ENCODE assay signal across 22 cellular contexts in the genomic region with DNA sequence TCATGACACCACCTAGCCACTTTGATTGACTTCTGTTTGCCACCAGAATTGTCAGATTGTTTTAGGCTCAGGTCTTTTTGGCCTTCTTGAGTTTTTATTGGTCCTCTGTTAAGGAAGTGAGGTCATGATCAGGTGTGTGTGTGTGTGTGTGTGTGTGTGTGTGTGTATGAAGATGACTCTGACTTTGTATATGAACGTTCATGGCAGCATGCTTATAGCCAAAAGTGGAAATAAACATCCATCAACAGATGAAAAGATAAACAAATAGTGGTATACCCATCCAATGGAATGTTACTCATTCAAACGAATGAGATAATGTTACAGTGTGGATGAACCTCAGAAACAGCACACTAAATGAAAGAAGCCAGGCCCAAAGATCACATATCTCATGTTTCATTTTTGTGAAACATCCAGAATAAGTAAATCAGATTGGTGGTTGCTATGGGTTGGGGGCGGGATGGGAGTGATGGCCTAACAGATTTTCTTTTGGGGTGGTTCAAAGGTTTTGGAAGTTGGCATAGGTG.
DNase-seq lines count a peak whose midpoint lies in the region; ATAC-seq, FAIRE-seq and TF ChIP-seq lines count a peak whose summit lies in the region.
"Had no signal": no experiment of that assay in that cellular context is flagged by ENCODE, and none has a peak within 500 bp of the region (broad histone marks: within the 10 kb centered on the region; RNA-seq: fewer than 3 reads in every experiment).

No MANE protein-coding gene starts in this region.

- peak overlapping the region; percentile 53 for H3K27ac ChIP-seq in AG04450 (ENCODE audit: low read depth, low read length)
- H3K27ac ChIP-seq in IMR-90 (ENCODE audit: insufficient read depth, low read length) = peak overlapping the region; percentile 64
- no peak overlapping the region for H3K27ac ChIP-seq in astrocyte (ENCODE audit: low read depth, low read length)
- H3K27ac ChIP-seq: BLaER1 treated with 17β-estradiol and CSF1 and Interleukin-3, amounts not matched to agents 10 nM and 100 nM had no signal

- no peak for FAIRE-seq in astrocyte (lab: Jason Lieb, UNC)
- FAIRE-seq: D721Med, GM12892, GM18507, K562 had no signal

- POLR2A ChIA-PET in AG04450 (lab: Yijun Ruan, JAX) (interaction anchor here (0.7 kb wide), 1 partner anchor 594 kb away, joined by 3 read pairs; no protein-coding TSS in a partner anchor), IMR-90 (lab: Charles Lee; ENCODE audit: unreplicated experiment) (no interaction called here)

- H3K9ac ChIP-seq in IMR-90 (ENCODE audit: low read depth, low read length) = no peak overlapping the region
- H3K9ac ChIP-seq in astrocyte (ENCODE audit: low read length) = no peak overlapping the region
- H3K9ac ChIP-seq: BLaER1 treated with 17β-estradiol and CSF1 and Interleukin-3, amounts not matched to agents 10 nM and 100 nM had no signal

- H2BK15ac ChIP-seq in IMR-90 (ENCODE audit: low read depth, low read length) = peak overlapping the region; percentile 83; the same call in 1 of the 3 replicates

- TF ChIP-seq POLR2A in IMR-90 (IDR thresholded peaks at IDR 0.05; ENCODE audit: low read depth, low read length) = no peak

- intact Hi-C loops in IMR-90 (cut with micrococcal nuclease) = no loop called here
- intact Hi-C loops in CD14-positive monocyte (cut with micrococcal nuclease) = no loop called here
- intact Hi-C loops in activated CD4-positive, alpha-beta T cell treated with anti-CD3 and anti-CD28 coated beads, Interleukin-2, amount 10 ng/mL, durations not matched to agents 24 days and 14 days (cut with micrococcal nuclease) = no loop called here

- TF ChIP-seq CTCF in AG04450 (IDR thresholded peaks at IDR 0.05; ENCODE audit: low read depth, low read length) (no peak), IMR-90 (conservative IDR thresholded peaks at IDR 0.05; ENCODE audit: low read depth, low read length) (no peak), astrocyte (IDR thresholded peaks at IDR 0.05; ENCODE audit: insufficient read depth, low read depth, low read length) (no peak), CD14-positive monocyte (IDR thresholded peaks at IDR 0.05) (no peak)

- H3K4me1 ChIP-seq in IMR-90 (ENCODE audit: control insufficient read depth, insufficient read depth, low read length) (peaks cover 6% of the 10 kb centered on the region), astrocyte (ENCODE audit: insufficient read depth, low read length) (no peaks in the 10 kb centered on the region)
- H3K4me1 ChIP-seq: BLaER1 treated with 17β-estradiol and CSF1 and Interleukin-3, amounts not matched to agents 10 nM and 100 nM; Caco-2 had no signal

- H2AK5ac ChIP-seq in IMR-90 (ENCODE audit: low read depth, low read length) = peak overlapping the region; percentile 16; the same call in 1 of the 2 replicates

- peak overlapping the region; percentile 69 for H2BK120ac ChIP-seq in IMR-90 (ENCODE audit: low read depth, low read length)

- peak overlapping the region; percentile 75 for H2BK5ac ChIP-seq in IMR-90 (ENCODE audit: low read depth, low read length, poor library complexity, severe bottlenecking)

- no peaks in the 10 kb centered on the region for H3K36me3 Mint-ChIP-seq in astrocyte (ENCODE audit: low read depth, unreplicated experiment)
- H3K36me3 Mint-ChIP-seq in memory B cell = no peaks in the 10 kb centered on the region
- H3K36me3 Mint-ChIP-seq in CD14-positive monocyte = no peaks in the 10 kb centered on the region
- no peaks in the 10 kb centered on the region for H3K36me3 Mint-ChIP-seq in activated CD4-positive, alpha-beta T cell treated with anti-CD3 and anti-CD28 coated beads, Interleukin-2, amount 10 ng/mL, durations not matched to agents 24 days and 14 days (ENCODE audit: low read depth)

- dilution Hi-C loops in IMR-90 (cut with HindIII; ENCODE audit: low sequenced_read_pairs, unreplicated experiment) = no loop called here

- H3K9me3 ChIP-seq in AG04450 (ENCODE audit: control insufficient read depth, insufficient read depth, low read length) = peaks cover 6% of the 10 kb centered on the region; the same call in 1 of the 2 replicates
- H3K9me3 ChIP-seq in IMR-90 (ENCODE audit: control insufficient read depth, insufficient read depth, low read length) = no peaks in the 10 kb centered on the region
- H3K9me3 ChIP-seq in astrocyte (ENCODE audit: insufficient read depth, low read depth, low read length) = no peaks in the 10 kb centered on the region
- H3K9me3 ChIP-seq: Caco-2 had no signal

- BruUV-seq in IMR-90 (replicated peaks; lab: Mats Ljungman, UMichigan) = no TSS peak

- no peaks in the 10 kb centered on the region for H3K79me1 ChIP-seq in IMR-90 (ENCODE audit: low read depth in 1 of 2, low read length in 2 of 2)

- no peak overlapping the region for H3K4me2 ChIP-seq in IMR-90 (ENCODE audit: low read depth, low read length)
- H3K4me2 ChIP-seq in astrocyte (ENCODE audit: low read length) = no peak overlapping the region
- H3K4me2 ChIP-seq: BLaER1 treated with 17β-estradiol and CSF1 and Interleukin-3, amounts not matched to agents 10 nM and 100 nM had no signal

- no peaks in the 10 kb centered on the region for H3K36me3 ChIP-seq in IMR-90 (ENCODE audit: control insufficient read depth, insufficient read depth, low read length)
- H3K36me3 ChIP-seq in astrocyte (ENCODE audit: insufficient read depth, low read length) = no peaks in the 10 kb centered on the region
- H3K36me3 ChIP-seq: BLaER1 treated with 17β-estradiol and CSF1 and Interleukin-3, amounts not matched to agents 10 nM and 100 nM had no signal

- DNase-seq in AG04450 (ENCODE audit: low read depth, low spot score) (peak; percentile 53), IMR-90 (peak; percentile 90), astrocyte (ENCODE audit: low read depth) (peak; percentile 21), memory B cell (ENCODE audit: low spot score in 2 of 2) (no peak), CD14-positive monocyte (ENCODE audit: low spot score) (no peak)
- DNase-seq in activated CD4-positive, alpha-beta T cell treated with anti-CD3 and anti-CD28 coated beads, Interleukin-2, amount 10 ng/mL, durations not matched to agents 24 days and 14 days = no peak
- DNase-seq: 8988T; Caco-2; CD4-positive, alpha-beta T cell; GDM1; GOT3; H7; HFFc6 had no signal

- peak overlapping the region; percentile 39 for H4K91ac ChIP-seq in IMR-90 (ENCODE audit: insufficient read depth, low read depth, low read length)

- H4K8ac ChIP-seq in IMR-90 (ENCODE audit: low read depth in 2 of 2, low read length in 2 of 2) = peak overlapping the region; percentile 43 to 65; a peak in 2 of 4 replicates

- CTCF ChIA-PET in AG04450 (lab: Charles Lee) = no interaction called here
- CTCF ChIA-PET in IMR-90 (lab: Yijun Ruan, JAX) = no interaction called here

- H3K4me1 Mint-ChIP-seq in astrocyte (ENCODE audit: low read depth, unreplicated experiment) (peaks cover 4% of the 10 kb centered on the region), memory B cell (no peaks in the 10 kb centered on the region), CD14-positive monocyte (no peaks in the 10 kb centered on the region)
- H3K4me1 Mint-ChIP-seq in activated CD4-positive, alpha-beta T cell treated with anti-CD3 and anti-CD28 coated beads, Interleukin-2, amount 10 ng/mL, durations not matched to agents 24 days and 14 days = no peaks in the 10 kb centered on the region
- H3K4me1 Mint-ChIP-seq: B cell had no signal

- no CpG with 5 or more reads among the region's 3 CpGs for WGBS in IMR-90 (ENCODE audit: extremely low coverage in 2 of 2, insufficient read length in 1 of 2), 2 experiments

- H3K23ac ChIP-seq in IMR-90 (ENCODE audit: low read depth, low read length) = no peak overlapping the region

- H3K4me3 Mint-ChIP-seq in astrocyte (ENCODE audit: unreplicated experiment) (no peak overlapping the region), memory B cell (no peak overlapping the region), CD14-positive monocyte (no peak overlapping the region)
- no peak overlapping the region for H3K4me3 Mint-ChIP-seq in activated CD4-positive, alpha-beta T cell treated with anti-CD3 and anti-CD28 coated beads, Interleukin-2, amount 10 ng/mL, durations not matched to agents 24 days and 14 days
- H3K4me3 Mint-ChIP-seq: B cell; CD4-positive, alpha-beta T cell; HFFc6 had no signal

- H3K27ac Mint-ChIP-seq in astrocyte (ENCODE audit: unreplicated experiment) (no peak overlapping the region), memory B cell (peak overlapping the region; percentile 72), CD14-positive monocyte (no peak overlapping the region)
- H3K27ac Mint-ChIP-seq in activated CD4-positive, alpha-beta T cell treated with anti-CD3 and anti-CD28 coated beads, Interleukin-2, amount 10 ng/mL, durations not matched to agents 24 days and 14 days = no peak overlapping the region
- H3K27ac Mint-ChIP-seq: B cell; CD4-positive, alpha-beta T cell; HFFc6 had no signal

- H3K79me2 ChIP-seq in astrocyte (ENCODE audit: insufficient read depth, low read length) = no peaks in the 10 kb centered on the region

- 0 out of 2 replicates have a peak overlapping the region, but pooled peaks have one; percentile 11 for H3K56ac ChIP-seq in IMR-90 (ENCODE audit: extremely low read depth, insufficient read depth, low read length)

- H3K9me3 Mint-ChIP-seq in astrocyte (ENCODE audit: unreplicated experiment) = peaks cover 4% of the 10 kb centered on the region
- H3K9me3 Mint-ChIP-seq in memory B cell = no peaks in the 10 kb centered on the region
- H3K9me3 Mint-ChIP-seq in CD14-positive monocyte = peaks cover 0 to 10% (median 2%) of the 10 kb centered on the region in 7 donors
- peaks cover 12% of the 10 kb centered on the region for H3K9me3 Mint-ChIP-seq in activated CD4-positive, alpha-beta T cell treated with anti-CD3 and anti-CD28 coated beads, Interleukin-2, amount 10 ng/mL, durations not matched to agents 24 days and 14 days
- H3K9me3 Mint-ChIP-seq: CD4-positive, alpha-beta T cell; HFFc6 had no signal

- H3K4me3 ChIP-seq in AG04450 (ENCODE audit: low read depth, low read length) (no peak overlapping the region), IMR-90 (ENCODE audit: insufficient read depth, low read depth, low read length) (no peak overlapping the region), astrocyte (ENCODE audit: insufficient read depth, low read depth, low read length) (no peak overlapping the region)
- H3K4me3 ChIP-seq: BLaER1 treated with 17β-estradiol and CSF1 and Interleukin-3, amounts not matched to agents 10 nM and 100 nM; K562 had no signal

- no peak for TF ChIP-seq RAD21 in IMR-90 (IDR thresholded peaks at IDR 0.05; ENCODE audit: low read length)

- no peaks in the 10 kb centered on the region for H3K27me3 ChIP-seq in AG04450 (ENCODE audit: control insufficient read depth, insufficient read depth, low read length)
- no peaks in the 10 kb centered on the region; the same call in 1 of the 2 replicates for H3K27me3 ChIP-seq in IMR-90 (ENCODE audit: control insufficient read depth, insufficient read depth, low read length)
- H3K27me3 ChIP-seq in astrocyte (ENCODE audit: insufficient read depth, low read length) = peaks cover 2% of the 10 kb centered on the region
- H3K27me3 ChIP-seq: BLaER1 treated with 17β-estradiol and CSF1 and Interleukin-3, amounts not matched to agents 10 nM and 100 nM had no signal

- 0 out of 2 replicates have a peak overlapping the region, but pooled peaks have one; percentile 22 for H4K5ac ChIP-seq in IMR-90 (ENCODE audit: low read depth, low read length)

- H2BK20ac ChIP-seq in IMR-90 (ENCODE audit: low read depth, low read length) = peak overlapping the region; percentile 66

- H3K14ac ChIP-seq in IMR-90 (replicated peaks; ENCODE audit: low read depth, low read length) = no peak overlapping the region; the same call in 1 of the 2 replicates

- in situ Hi-C loops in IMR-90 (cut with MboI; ENCODE audit: low sequenced_read_pairs) = no loop called here

- no peak overlapping the region for H2AK9ac ChIP-seq in IMR-90 (replicated peaks; ENCODE audit: low read depth, low read length, poor library complexity)

- H3K9me1 ChIP-seq in IMR-90 (ENCODE audit: insufficient read depth, low read length) = no peaks in the 10 kb centered on the region

- peak overlapping the region; percentile 70 for H3K18ac ChIP-seq in IMR-90 (ENCODE audit: low read depth, low read length)

- H4K20me1 ChIP-seq in IMR-90 (ENCODE audit: insufficient read depth, low read length) (no peaks in the 10 kb centered on the region), astrocyte (ENCODE audit: insufficient read depth, low read length) (no peaks in the 10 kb centered on the region)
- H4K20me1 ChIP-seq: BLaER1 treated with 17β-estradiol and CSF1 and Interleukin-3, amounts not matched to agents 10 nM and 100 nM had no signal

- ATAC-seq in IMR-90 (ENCODE audit: low read depth) (peak; percentile 90), memory B cell (ENCODE audit: low read depth) (no peak), GM18867 (IDR thresholded peaks at IDR 0.05; ENCODE audit: unreplicated experiment) (no peak), HG02588 (IDR thresholded peaks at IDR 0.05; ENCODE audit: unreplicated experiment) (no peak)
- ATAC-seq: HCT116, K562 had no signal

- H3K27me3 Mint-ChIP-seq in astrocyte (ENCODE audit: low read depth, unreplicated experiment) (no peaks in the 10 kb centered on the region), memory B cell (peaks cover 6% of the 10 kb centered on the region), CD14-positive monocyte (ENCODE audit: low read depth in 3 of 3) (no peaks in the 10 kb centered on the region)
- peaks cover 6% of the 10 kb centered on the region for H3K27me3 Mint-ChIP-seq in activated CD4-positive, alpha-beta T cell treated with anti-CD3 and anti-CD28 coated beads, Interleukin-2, amount 10 ng/mL, durations not matched to agents 24 days and 14 days
- H3K27me3 Mint-ChIP-seq: CD4-positive, alpha-beta T cell had no signal

- peak overlapping the region; percentile 73 for H3K4ac ChIP-seq in IMR-90 (ENCODE audit: low read depth, low read length)

- H2AFZ ChIP-seq in IMR-90 (replicated peaks; ENCODE audit: low read length, poor library complexity) (peak overlapping the region; percentile 58), astrocyte (ENCODE audit: low read depth, low read length) (no peak overlapping the region)

Comparison
In these comparisons a context has a peak if more than half of its experiments do, and no peak if none do; other contexts are left out.
1. DNase-seq: peak in AG04450 (single experiment), IMR-90 (single experiment) and astrocyte (single experiment); none in memory B cell (0 of 2), CD14-positive monocyte (single experiment) and activated CD4-positive, alpha-beta T cell treated with anti-CD3 and anti-CD28 coated beads, Interleukin-2, amount 10 ng/mL, durations not matched to agents 24 days and 14 days (single experiment).